6 cellular contexts compared by ENCODE assay signal in the genomic region with DNA sequence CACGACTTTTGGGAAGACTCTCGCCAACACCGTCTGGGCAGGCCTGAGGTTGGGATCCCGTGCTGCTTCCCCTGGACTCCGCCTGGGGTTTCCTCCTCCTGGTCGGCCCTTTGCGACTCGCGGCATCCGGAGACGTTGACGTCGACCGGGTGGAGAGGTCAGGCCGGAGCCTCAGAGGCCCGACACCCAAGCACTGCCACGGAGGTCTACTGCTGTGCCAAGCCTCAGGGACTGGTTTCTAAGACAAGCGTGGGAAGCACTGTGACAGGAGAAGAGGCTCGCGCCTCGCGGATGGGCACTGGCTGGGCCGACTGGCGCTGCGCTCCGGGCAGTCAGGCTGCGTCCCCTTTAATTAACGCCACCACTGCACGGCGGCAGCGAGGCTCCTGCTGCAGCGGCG. TPM values are rescaled to one million over a fixed set of nuclear protein-coding genes. Genes with fewer than 3 reads are reported as not detected.
"Had no signal": no experiment of that assay in that cellular context is flagged by ENCODE, and none has a peak within 500 bp of the region (broad histone marks: within the 10 kb centered on the region; RNA-seq: fewer than 3 reads in every experiment).

No MANE protein-coding gene starts in this region.

RNA-seq across cellular contexts. Expression of a gene that starts 7.9 kb away (rescaled TPM):
- total RNA-seq: GM23248, H7, HepG2, HFFc6, HT1080 had no signal
- polyA plus RNA-seq: GM23248, HepG2, IgD-negative memory B cell had no signal
